In genomic region chr18:1805526-1805925, GRCh38 we compare ENCODE assay signal across 18 cellular contexts.
DNase-seq lines count a peak whose midpoint lies in the region; ATAC-seq, FAIRE-seq and TF ChIP-seq lines count a peak whose summit lies in the region.
"Had no signal": no experiment of that assay in that cellular context is flagged by ENCODE, and none has a peak within 500 bp of the region (broad histone marks: within the 10 kb centered on the region; RNA-seq: fewer than 3 reads in every experiment).

No MANE protein-coding gene starts in this region.

- POLR2A ChIA-PET in PC-3 (lab: Charles Lee; ENCODE audit: unreplicated experiment): no interaction called here

- no peak for TF ChIP-seq CTCF in PC-3 (conservative IDR thresholded peaks at IDR 0.05; ENCODE audit: low read depth, low read length)
- no peak for TF ChIP-seq CTCF in coronary artery (IDR thresholded peaks at IDR 0.05)

- intact Hi-C loops in PC-3 (cut with micrococcal nuclease): no loop called here

- H3K4me3 ChIP-seq in PC-3 (ENCODE audit: low read length): no peak overlapping the region
- H3K4me3 ChIP-seq in coronary artery: no peak overlapping the region
- H3K4me3 ChIP-seq: HAP-1 had no signal

- ATAC-seq in PC-3: no peak
- ATAC-seq: CD8-positive, alpha-beta T cell; HepG2 had no signal

- CTCF ChIA-PET in PC-3 (lab: Charles Lee): no interaction called here

- H3F3A ChIP-seq in PC-3 (ENCODE audit: low read length, unreplicated experiment): no peaks in the 10 kb centered on the region

- no peaks in the 10 kb centered on the region for H3K9me3 ChIP-seq in PC-3 (ENCODE audit: low read length)
- H3K9me3 ChIP-seq: HAP-1 had no signal

- H3K9ac ChIP-seq in PC-3 (ENCODE audit: low read length): no peak overlapping the region

- DNase-seq in GF-D8 (lab: John Stamatoyannopoulos, UW) (peak; percentile 56), OCI-M1 (lab: John Stamatoyannopoulos, UW) (peak; percentile 16), frontal cortex (ENCODE audit: low spot score in 2 of 2) (no peak), PC-3 (no peak), Ammon's horn (ENCODE audit: low spot score) (no peak), coronary artery (ENCODE audit: low spot score) (no peak)
- DNase-seq in activated CD4-positive, alpha-beta T cell treated with anti-CD3 and anti-CD28 coated beads for 48 hours: no peak
- DNase-seq: CD8-positive, alpha-beta T cell; COR-L47; DMS153; DMS79 treated with DMSO at 0.1 percent for 48 hours; EL; GDM1 had no signal

- H3K9me2 ChIP-seq in PC-3 (replicated peaks; ENCODE audit: low read length): no peaks in the 10 kb centered on the region

- H2AFZ ChIP-seq in PC-3 (ENCODE audit: low read length): no peak overlapping the region

- peaks cover 13% of the 10 kb centered on the region; the same call in 1 of the 2 replicates for H3K27me3 ChIP-seq in PC-3 (ENCODE audit: low read length)

- H3K4me2 ChIP-seq in PC-3 (ENCODE audit: low read length): no peak overlapping the region

- H3K79me2 ChIP-seq in PC-3 (ENCODE audit: low read length): no peaks in the 10 kb centered on the region

- no peaks in the 10 kb centered on the region for H3K36me3 ChIP-seq in PC-3 (ENCODE audit: low read depth, low read length)
- H3K36me3 ChIP-seq: HAP-1 had no signal

- H4K20me1 ChIP-seq in PC-3 (ENCODE audit: low read length): no peaks in the 10 kb centered on the region

- H3K27ac ChIP-seq in PC-3 (ENCODE audit: low read length) (no peak overlapping the region), coronary artery (no peak overlapping the region)

- FAIRE-seq in A204.1 (lab: Jason Lieb, UNC) (peak; percentile 61), frontal cortex (lab: Jason Lieb, UNC) (peak; percentile 17)
- FAIRE-seq: GM18507, H1, HepG2 had no signal

- no peaks in the 10 kb centered on the region for H3K4me1 ChIP-seq in PC-3 (ENCODE audit: insufficient read depth, low read length)
- H3K4me1 ChIP-seq: HAP-1 had no signal

- no TSS peak for BruUV-seq in PC-3 (replicated peaks; lab: Mats Ljungman, UMichigan)

Comparison
In these comparisons a context has a peak if more than half of its experiments do, and no peak if none do; other contexts are left out.
1. DNase-seq: peak in GF-D8 (single experiment) and OCI-M1 (single experiment); none in frontal cortex (0 of 2), activated CD4-positive, alpha-beta T cell treated with anti-CD3 and anti-CD28 coated beads for 48 hours (single experiment), PC-3 (single experiment), Ammon's horn (single experiment) and coronary artery (single experiment).